ENCODE assay signal across 26 cellular contexts in genomic region chr2:146890491-146890890, GRCh38.
"Had no signal": no experiment of that assay in that cellular context is flagged by ENCODE, and none has a peak within 500 bp of the region (broad histone marks: within the 10 kb centered on the region; RNA-seq: fewer than 3 reads in every experiment).

No MANE protein-coding gene starts in this region.

- H3K4me3 ChIP-seq: left ventricle myocardium inferior, lung, mucosa of descending colon, ovary, skin epidermis, stomach, testis, thyroid gland, transverse colon, upper lobe of left lung, vagina had no signal

- H3K36me3 ChIP-seq: left ventricle myocardium inferior, ovary, stomach, thyroid gland, transverse colon, upper lobe of left lung, vagina had no signal

- H3K27me3 ChIP-seq: ovary, stomach, testis, thyroid gland, transverse colon, upper lobe of left lung, vagina had no signal

- DNase-seq: islet precursor cell; left ventricle myocardium inferior; midbrain; mucosa of descending colon; naive thymus-derived CD4-positive, alpha-beta T cell; ovary; retina; right cardiac atrium; stimulated activated CD4-positive, alpha-beta T cell treated with anti-CD3 and anti-CD28 coated beads, Interleukin-12 subunit alpha, Interleukin-12 subunit beta, amount 100 ng/mL, for 4 hours; stimulated activated CD4-positive, alpha-beta T cell treated with anti-CD3 and anti-CD28 coated beads, Interleukin-15, amount 100 ng/mL, for 24 hours; stimulated activated CD4-positive, alpha-beta T cell treated with anti-CD3 and anti-CD28 coated beads, Interleukin-2, amount 100 ng/mL, for 24 hours; stimulated activated CD4-positive, alpha-beta T cell treated with anti-CD3 and anti-CD28 coated beads, Interleukin-4, amount 100 ng/mL, for 1 hour; stimulated activated naive B cell treated with anti-CD40 and anti-IgM and Interleukin-4, amounts not matched to agents 10 μg/mL and 1 μg/mL and 100 μg/mL, for 72 hours; stimulated activated naive CD8-positive, alpha-beta T cell treated with anti-CD3 and anti-CD28 coated beads, Interleukin-15, Interleukin-2, amounts not matched to agents 100 U/mL and 50 U/mL, for 24 hours; stomach; testis; thyroid gland; transverse colon; upper lobe of left lung had no signal

- H3K36me3 Mint-ChIP-seq: memory B cell; naive thymus-derived CD4-positive, alpha-beta T cell; natural killer cell treated with Interleukin-12 subunit alpha and Interleukin-12 subunit beta and Interleukin-15 and Interleukin-18, amount 100 ng/mL, for 72 hours; stimulated activated naive B cell treated with anti-CD40 and anti-IgM and Interleukin-4, amounts not matched to agents 10 μg/mL and 1 μg/mL and 100 μg/mL, for 72 hours had no signal

- H3K4me1 ChIP-seq: left ventricle myocardium inferior, stomach, testis, thyroid gland, transverse colon, upper lobe of left lung, vagina had no signal

- H3K4me1 Mint-ChIP-seq: memory B cell; naive thymus-derived CD4-positive, alpha-beta T cell; stimulated activated naive B cell treated with anti-CD40 and anti-IgM and Interleukin-4, amounts not matched to agents 10 μg/mL and 1 μg/mL and 100 μg/mL, for 72 hours had no signal

- H3K27me3 Mint-ChIP-seq: natural killer cell treated with Interleukin-12 subunit alpha and Interleukin-12 subunit beta and Interleukin-15 and Interleukin-18, amount 100 ng/mL, for 72 hours; progenitor cell of endocrine pancreas; stimulated activated naive B cell treated with anti-CD40 and anti-IgM and Interleukin-4, amounts not matched to agents 10 μg/mL and 1 μg/mL and 100 μg/mL, for 72 hours had no signal

- H3K4me3 Mint-ChIP-seq: memory B cell; naive thymus-derived CD4-positive, alpha-beta T cell; natural killer cell treated with Interleukin-12 subunit alpha and Interleukin-12 subunit beta and Interleukin-15 and Interleukin-18, amount 100 ng/mL, for 72 hours; stimulated activated naive B cell treated with anti-CD40 and anti-IgM and Interleukin-4, amounts not matched to agents 10 μg/mL and 1 μg/mL and 100 μg/mL, for 72 hours had no signal

- H3K27ac ChIP-seq: left ventricle myocardium inferior, ovary, skin epidermis, stomach, testis, thyroid gland, transverse colon, upper lobe of left lung, vagina had no signal

- H3K27ac Mint-ChIP-seq: memory B cell; naive thymus-derived CD4-positive, alpha-beta T cell; natural killer cell treated with Interleukin-12 subunit alpha and Interleukin-12 subunit beta and Interleukin-15 and Interleukin-18, amount 100 ng/mL, for 72 hours; progenitor cell of endocrine pancreas; stimulated activated naive B cell treated with anti-CD40 and anti-IgM and Interleukin-4, amounts not matched to agents 10 μg/mL and 1 μg/mL and 100 μg/mL, for 72 hours had no signal

- ATAC-seq: mucosa of descending colon; naive thymus-derived CD4-positive, alpha-beta T cell; natural killer cell treated with Interleukin-12 subunit alpha and Interleukin-12 subunit beta and Interleukin-15 and Interleukin-18, amount 100 ng/mL, for 72 hours; right cardiac atrium; sciatic nerve; stimulated activated naive B cell treated with anti-CD40 and anti-IgM and Interleukin-4, amounts not matched to agents 10 μg/mL and 1 μg/mL and 100 μg/mL, for 72 hours; stimulated activated naive CD8-positive, alpha-beta T cell treated with anti-CD3 and anti-CD28 coated beads, Interleukin-15, Interleukin-2, amounts not matched to agents 100 U/mL and 50 U/mL, for 24 hours had no signal

- H3K9me3 ChIP-seq: mucosa of descending colon, ovary, stomach, testis, thyroid gland, transverse colon, upper lobe of left lung, vagina had no signal

- H3K9me3 Mint-ChIP-seq: memory B cell had no signal
